ENCODE assay signal across 8 cellular contexts in the genomic region with DNA sequence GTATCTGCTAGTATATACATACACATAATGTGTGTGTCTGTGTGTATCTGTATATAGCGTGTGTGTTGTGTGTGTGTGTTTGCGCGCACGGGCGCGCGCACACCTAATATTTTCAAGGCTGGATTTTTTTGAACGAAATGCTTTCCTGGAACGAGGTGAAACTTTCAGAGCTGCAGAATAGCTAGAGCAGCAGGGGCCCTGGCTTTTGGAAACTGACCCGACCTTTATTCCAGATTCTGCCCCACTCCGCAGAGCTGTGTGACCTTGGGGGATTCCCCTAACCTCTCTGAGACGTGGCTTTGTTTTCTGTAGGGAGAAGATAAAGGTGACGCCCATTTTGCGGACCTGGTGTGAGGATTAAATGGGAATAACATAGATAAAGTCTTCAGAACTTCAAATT. TPM values are rescaled to one million over a fixed set of nuclear protein-coding genes. Genes with fewer than 3 reads are reported as not detected.
A peak's percentile ranks its signal among the peaks of the same experiment; 100 is the strongest.
DNase-seq lines count a peak whose midpoint lies in the region; TF ChIP-seq lines count a peak whose summit lies in the region.

No MANE protein-coding gene starts in this region.

- no peak overlapping the region for H3K18ac ChIP-seq in mesendoderm (ENCODE audit: low read length)

- DNase-seq in ELR (ENCODE audit: low read depth) (peak; percentile 33), HCEC 1CT (peak; percentile 11), Peyer's patch (no peak), choroid plexus epithelial cell (ENCODE audit: low read depth) (peak; percentile 36), mesendoderm (no peak), tibial nerve (ENCODE audit: low spot score in 2 of 2) (no peak), NCI-H187 (lab: John Stamatoyannopoulos, UW) (no peak), cerebellar nuclear complex (lab: John Stamatoyannopoulos, UW) (no peak)

- H2BK15ac ChIP-seq in mesendoderm (replicated peaks; ENCODE audit: low read depth), result no peak overlapping the region

- TF ChIP-seq CTCF in Peyer's patch (IDR thresholded peaks at IDR 0.05), result no peak
- TF ChIP-seq CTCF in choroid plexus epithelial cell (conservative IDR thresholded peaks at IDR 0.05; ENCODE audit: low read depth, low read length), result no peak
- TF ChIP-seq CTCF in tibial nerve (IDR thresholded peaks at IDR 0.05), result no peak

- H3K79me1 ChIP-seq in mesendoderm (ENCODE audit: low read length), result peaks cover 10% of the 10 kb centered on the region

- H3K4me3 ChIP-seq in Peyer's patch (peak overlapping the region; percentile 65 to 92 (median 72)), choroid plexus epithelial cell (ENCODE audit: low read depth, low read length) (peak overlapping the region; percentile 68), mesendoderm (ENCODE audit: low read length) (peak overlapping the region; percentile 83), tibial nerve (peak overlapping the region; percentile 43 to 76 (median 62))

- H4K5ac ChIP-seq in mesendoderm (ENCODE audit: low read length), result no peak overlapping the region

- no peak overlapping the region for H2BK120ac ChIP-seq in mesendoderm (ENCODE audit: low read depth, low read length)

- peak overlapping the region; percentile 99 for H3K56ac ChIP-seq in mesendoderm (ENCODE audit: low read length)

- H4K8ac ChIP-seq in mesendoderm (ENCODE audit: low read depth, low read length), result no peak overlapping the region

- H3K9me3 ChIP-seq in Peyer's patch (no peaks in the 10 kb centered on the region), tibial nerve (no peaks in the 10 kb centered on the region)

- no peak overlapping the region for H2BK5ac ChIP-seq in mesendoderm (ENCODE audit: low read length)

- H3K4me1 ChIP-seq in Peyer's patch (peaks cover 0 to 8% (median 2%) of the 10 kb centered on the region in 4 donors), mesendoderm (ENCODE audit: control insufficient read depth, low read depth, low read length) (no peaks in the 10 kb centered on the region), tibial nerve (peaks cover 0 to 13% (median 4%) of the 10 kb centered on the region in 4 donors)

- H3K36me3 ChIP-seq in Peyer's patch, result no peaks in the 10 kb centered on the region
- no peaks in the 10 kb centered on the region for H3K36me3 ChIP-seq in mesendoderm (ENCODE audit: control insufficient read depth, insufficient read depth, low read length)
- H3K36me3 ChIP-seq in tibial nerve, result no peaks in the 10 kb centered on the region

- H3K4me2 ChIP-seq in mesendoderm (ENCODE audit: low read length), result peak overlapping the region; percentile 93

- TF ChIP-seq POLR2A in Peyer's patch (IDR thresholded peaks at IDR 0.05), result no peak
- no peak for TF ChIP-seq POLR2A in tibial nerve (IDR thresholded peaks at IDR 0.05)

- H3K4ac ChIP-seq in mesendoderm (ENCODE audit: low read depth, low read length), result no peak overlapping the region

- peaks cover 25% of the 10 kb centered on the region for H3K79me2 ChIP-seq in mesendoderm (ENCODE audit: control insufficient read depth, insufficient read depth, low read length)

- TF ChIP-seq EP300 in tibial nerve (IDR thresholded peaks at IDR 0.05), result no peak

- H3K23ac ChIP-seq in mesendoderm (ENCODE audit: low read length), result no peak overlapping the region

- peak overlapping the region; percentile 96 for H3K9ac ChIP-seq in mesendoderm (ENCODE audit: low read length)

- no CpG with 5 or more reads among the region's 14 CpGs for WGBS in mesendoderm (ENCODE audit: extremely low coverage, insufficient coverage, low lambda C conversion rate)
- WGBS in tibial nerve, 2 donors, result 10 to 13% methylated on average over 14 of the region's 14 CpGs

- H3K27me3 ChIP-seq in Peyer's patch, result no peaks in the 10 kb centered on the region
- no peaks in the 10 kb centered on the region for H3K27me3 ChIP-seq in mesendoderm (ENCODE audit: insufficient read depth, low read length, poor library complexity)
- no peaks in the 10 kb centered on the region for H3K27me3 ChIP-seq in tibial nerve

- H2AK5ac ChIP-seq in mesendoderm (ENCODE audit: low read length), result no peak overlapping the region

- H3K27ac ChIP-seq in Peyer's patch, result peak overlapping the region; percentile 66 to 90 (median 84)
- no peak overlapping the region for H3K27ac ChIP-seq in mesendoderm (ENCODE audit: low read depth, low read length)
- peak overlapping the region in 3 of 4 donors; percentile 78 to 85 (median 81) for H3K27ac ChIP-seq in tibial nerve

RNA-seq across cellular contexts. Expression of a gene that starts 0.8 kb away (rescaled TPM):
- total RNA-seq in Peyer's patch (1 to 10 TPM; 1.7 to 4.2 (median 2.7) TPM), tibial nerve (1 to 10 TPM; 2.4 to 7.3 (median 5.2) TPM)
- 53.1 TPM for polyA plus RNA-seq in mesendoderm (2013, experiment 1 of 2)
- polyA plus RNA-seq in mesendoderm (2013, experiment 2 of 2), result 51.0 TPM

RNA-seq across cellular contexts. Expression of a gene that starts 22.4 kb away (rescaled TPM):
- total RNA-seq in Peyer's patch (not detected), tibial nerve (not detected)
- not detected for polyA plus RNA-seq in mesendoderm (2013, experiment 1 of 2)
- not detected for polyA plus RNA-seq in mesendoderm (2013, experiment 2 of 2)

Comparison
In these comparisons a context has a peak if more than half of its experiments do, and no peak if none do; other contexts are left out.
1. DNase-seq: peak in ELR (single experiment), HCEC 1CT (single experiment) and choroid plexus epithelial cell (single experiment); none in Peyer's patch (0 of 3), mesendoderm (single experiment), tibial nerve (0 of 2), NCI-H187 (0 of 2) and cerebellar nuclear complex (0 of 2).
2. Peak in every context shown above with its lines, with median percentiles within 50 percentile points of each other: H3K4me3 ChIP-seq.